In genomic region chr3:170256597-170256996, GRCh38 we compare ENCODE assay signal across 1 cellular context.
TF ChIP-seq lines count a peak whose summit lies in the region.

No MANE protein-coding gene starts in this region.

TF ChIP-seq in HepG2, 621 proteins besides CTCF, POLR2A, EP300 and RAD21:
- TF ChIP-seq AKNA (CRISPR knock-in tag; IDR thresholded peaks at IDR 0.05; ENCODE audit: borderline replicate concordance) (no peak), SP1 (IDR thresholded peaks at IDR 0.05) (no peak), SP1 (CRISPR knock-in tag; IDR thresholded peaks at IDR 0.05) (no peak), AHR (CRISPR knock-in tag; IDR thresholded peaks at IDR 0.05) (no peak), ZNF207 (IDR thresholded peaks at IDR 0.05; ENCODE audit: borderline replicate concordance) (no peak), CEBPB (IDR thresholded peaks at IDR 0.05; ENCODE audit: borderline replicate concordance, low read depth, low read length) (no peak), NCOA1 (CRISPR knock-in tag; IDR thresholded peaks at IDR 0.05) (no peak), HOXD1 (CRISPR knock-in tag; IDR thresholded peaks at IDR 0.05) (no peak), PHF8 (CRISPR knock-in tag; IDR thresholded peaks at IDR 0.05) (no peak), MEIS1 (CRISPR knock-in tag; IDR thresholded peaks at IDR 0.05; ENCODE audit: borderline replicate concordance) (no peak), DRAP1 (CRISPR knock-in tag; IDR thresholded peaks at IDR 0.05) (no peak), ZBTB7B (CRISPR knock-in tag; IDR thresholded peaks at IDR 0.05) (no peak), PHF5A (CRISPR knock-in tag; IDR thresholded peaks at IDR 0.05; ENCODE audit: low read depth, unreplicated experiment) (no peak)
